Comparison of ENCODE assay signal across 8 cellular contexts in genomic region chr9:108565651-108566378, GRCh38.
DNase-seq lines count a peak whose midpoint lies in the region; ATAC-seq and TF ChIP-seq lines count a peak whose summit lies in the region.

No MANE protein-coding gene starts in this region.

- TF ChIP-seq POLR2A in GM18505 (IDR thresholded peaks at IDR 0.05; ENCODE audit: borderline replicate concordance, extremely low read depth, insufficient read depth, insufficient read length) (no peak), gastroesophageal sphincter (IDR thresholded peaks at IDR 0.05) (no peak)

- no peaks in the 10 kb centered on the region for H3K4me1 Mint-ChIP-seq in T-helper 17 cell

- TF ChIP-seq CTCF in AG10803 (conservative IDR thresholded peaks at IDR 0.05; ENCODE audit: low read length), result peak; percentile 98
- peak; percentile 74 to 87 (median 80) for TF ChIP-seq CTCF in gastroesophageal sphincter (IDR thresholded peaks at IDR 0.05)
- peak; percentile 90 for TF ChIP-seq CTCF in osteoblast (IDR thresholded peaks at IDR 0.05; ENCODE audit: extremely low read depth, low read depth, low read length)

- H3K27me3 ChIP-seq in gastroesophageal sphincter (peaks cover 10% of the 10 kb centered on the region), osteoblast (ENCODE audit: insufficient read depth, low read length) (no peaks in the 10 kb centered on the region)

- H3K4me2 ChIP-seq in osteoblast (ENCODE audit: insufficient read depth, low read length), result no peak overlapping the region

- ATAC-seq in GM18505 (IDR thresholded peaks at IDR 0.05; ENCODE audit: unreplicated experiment), result peak; percentile 61
- peak; percentile 87 for ATAC-seq in HG02973 (IDR thresholded peaks at IDR 0.05; ENCODE audit: unreplicated experiment)
- ATAC-seq in gastroesophageal sphincter, result peak; percentile 87
- no peak for ATAC-seq in T-helper 17 cell

- H3K4me1 ChIP-seq in gastroesophageal sphincter, result peaks cover 0 to 8% (median 0%) of the 10 kb centered on the region in 3 donors
- peaks cover 4% of the 10 kb centered on the region for H3K4me1 ChIP-seq in osteoblast (ENCODE audit: insufficient read depth, low read length)

- H4K20me1 ChIP-seq in osteoblast (ENCODE audit: insufficient read depth, low read length), result no peaks in the 10 kb centered on the region

- H3K4me3 ChIP-seq in AG10803 (ENCODE audit: low read length) (no peak overlapping the region), gastroesophageal sphincter (no peak overlapping the region), osteoblast (ENCODE audit: insufficient read depth, low read length) (no peak overlapping the region)

- H3K36me3 ChIP-seq in gastroesophageal sphincter (no peaks in the 10 kb centered on the region), osteoblast (ENCODE audit: insufficient read depth, low read length) (no peaks in the 10 kb centered on the region)

- no peak for TF ChIP-seq EP300 in gastroesophageal sphincter (IDR thresholded peaks at IDR 0.05)

- H3K36me3 Mint-ChIP-seq in T-helper 17 cell (ENCODE audit: low read depth), result no peaks in the 10 kb centered on the region

- H3K4me3 Mint-ChIP-seq in T-helper 17 cell, result no peak overlapping the region

- H3K27ac ChIP-seq in gastroesophageal sphincter (no peak overlapping the region), osteoblast (ENCODE audit: low read depth, low read length) (no peak overlapping the region)

- H3K27me3 Mint-ChIP-seq in T-helper 17 cell, result peaks cover 18% of the 10 kb centered on the region

- no peaks in the 10 kb centered on the region for H3K79me2 ChIP-seq in osteoblast (ENCODE audit: insufficient read depth, low read length)

- 0% methylated on average over 1 to 2 of the region's 2 CpGs for WGBS in gastroesophageal sphincter (ENCODE audit: low coverage in 1 of 2), 2 donors

- no peaks in the 10 kb centered on the region for H3K9me3 ChIP-seq in gastroesophageal sphincter
- no peaks in the 10 kb centered on the region for H3K9me3 ChIP-seq in osteoblast (ENCODE audit: low read depth, low read length)
- no peaks in the 10 kb centered on the region for H3K9me3 ChIP-seq in T-helper 17 cell (ENCODE audit: control insufficient read depth, low read length, poor library complexity, severe bottlenecking)

- DNase-seq in AG10803 (ENCODE audit: low read depth) (peak; percentile 90), NCI-H1930 (lab: John Stamatoyannopoulos, UW) (peak; percentile 67 to 77), UCSD-AML1 (lab: John Stamatoyannopoulos, UW; ENCODE audit: unreplicated experiment) (peak; percentile 30), osteoblast (ENCODE audit: insufficient read length, low spot score, missing footprints) (peak; percentile 90), T-helper 17 cell (no peak)

- H3K27ac Mint-ChIP-seq in T-helper 17 cell, result no peak overlapping the region

- no peak overlapping the region for H2AFZ ChIP-seq in osteoblast (ENCODE audit: low read length)

Comparison
In these comparisons a context has a peak if more than half of its experiments do, and no peak if none do; other contexts are left out.
1. DNase-seq: peak in AG10803 (single experiment), NCI-H1930 (2 of 2), UCSD-AML1 (single experiment) and osteoblast (single experiment); none in T-helper 17 cell (0 of 3).
2. Peak in every context shown above with its lines, with median percentiles within 50 percentile points of each other: CTCF ChIP-seq.